12 cellular contexts compared by ENCODE assay signal in the genomic region with DNA sequence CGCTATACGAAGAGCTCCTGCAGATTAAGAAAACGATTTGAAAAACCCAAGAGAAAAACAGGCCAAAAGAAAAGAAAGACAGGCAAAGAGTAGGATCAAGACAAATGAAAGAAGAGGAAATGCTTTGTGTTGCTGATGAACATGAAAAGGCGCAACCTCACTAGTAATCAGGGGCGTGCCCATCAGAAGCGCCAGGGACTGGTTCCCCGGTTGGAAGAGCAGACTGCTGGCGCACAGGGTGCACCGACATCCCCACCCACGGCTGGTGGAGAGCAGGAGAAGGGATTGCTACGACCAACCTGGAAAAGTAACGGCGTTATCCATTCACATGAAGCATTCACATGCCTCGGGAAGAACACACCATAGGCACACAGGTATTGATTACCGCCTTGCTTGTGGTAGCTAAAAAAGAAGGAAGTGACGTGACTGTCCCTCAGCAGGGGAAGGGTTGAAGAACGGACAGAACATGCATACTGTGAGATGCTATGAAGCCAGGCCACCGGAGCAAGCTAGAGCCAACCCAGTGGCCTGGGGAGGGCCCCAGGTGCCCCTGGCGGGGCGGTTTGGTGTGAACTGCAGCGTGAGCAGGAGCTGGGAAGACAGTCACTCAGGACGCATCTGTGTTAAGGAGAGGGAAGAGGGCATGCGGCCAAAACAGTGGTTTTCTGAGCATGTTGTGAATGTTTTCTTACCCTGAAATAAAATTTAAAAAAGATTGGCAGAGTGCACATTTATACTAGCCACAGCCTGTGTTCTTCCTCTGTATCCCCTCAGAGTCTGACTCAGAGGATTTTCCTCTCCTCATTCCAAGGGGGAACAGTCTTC. TPM values are rescaled to one million over a fixed set of nuclear protein-coding genes. Genes with fewer than 3 reads are reported as not detected.
DNase-seq lines count a peak whose midpoint lies in the region; ATAC-seq and TF ChIP-seq lines count a peak whose summit lies in the region.
"Had no signal": no experiment of that assay in that cellular context is flagged by ENCODE, and none has a peak within 500 bp of the region (broad histone marks: within the 10 kb centered on the region; RNA-seq: fewer than 3 reads in every experiment).

No MANE protein-coding gene starts in this region.

- no peak for ATAC-seq in activated T-cell treated with anti-CD3 and anti-CD28 coated beads, Interleukin-2, amount 50 U/mL, for 4 hours
- ATAC-seq: activated naive CD4-positive, alpha-beta T cell treated with anti-CD3 and anti-CD28 coated beads, Interleukin-2, amount 50 U/mL, for 72 hours had no signal

- no peak for TF ChIP-seq CTCF in RWPE1 (conservative IDR thresholded peaks at IDR 0.05; ENCODE audit: low read depth)
- TF ChIP-seq CTCF in fibroblast of the aortic adventitia (IDR thresholded peaks at IDR 0.05; ENCODE audit: insufficient read depth, low read length), result no peak

- no peaks in the 10 kb centered on the region for H3K9me3 Mint-ChIP-seq in activated T-cell treated with anti-CD3 and anti-CD28 coated beads, Interleukin-2, amount 50 U/mL, for 4 hours
- H3K9me3 Mint-ChIP-seq: activated CD4-positive, alpha-beta memory T cell treated with anti-CD3 and anti-CD28 coated beads for 36 hours; activated naive CD4-positive, alpha-beta T cell treated with anti-CD3 and anti-CD28 coated beads, Interleukin-2, amount 50 U/mL, for 72 hours; stimulated activated naive CD8-positive, alpha-beta T cell treated with anti-CD3 and anti-CD28 coated beads, Interleukin-15, Interleukin-2, amounts not matched to agents 100 ng/mL and 50 ng/mL, for 24 hours had no signal

- H3K36me3 Mint-ChIP-seq in activated T-cell treated with anti-CD3 and anti-CD28 coated beads, Interleukin-2, amount 50 U/mL, for 4 hours (ENCODE audit: insufficient read depth), result no peaks in the 10 kb centered on the region
- H3K36me3 Mint-ChIP-seq: activated CD4-positive, alpha-beta memory T cell treated with anti-CD3 and anti-CD28 coated beads for 36 hours; activated naive CD4-positive, alpha-beta T cell treated with anti-CD3 and anti-CD28 coated beads, Interleukin-2, amount 50 U/mL, for 72 hours had no signal

- peak; percentile 78 for DNase-seq in AG08395 (ENCODE audit: low spot score)
- no peak for DNase-seq in RWPE1 (ENCODE audit: low spot score)
- peak; percentile 65 for DNase-seq in fibroblast of the aortic adventitia (ENCODE audit: low read depth)
- no peak for DNase-seq in OCI-M1 (lab: John Stamatoyannopoulos, UW)
- no peak for DNase-seq in activated T-cell treated with anti-CD3 and anti-CD28 coated beads, Interleukin-2, amount 50 U/mL, for 4 hours
- DNase-seq in activated CD8-positive, alpha-beta memory T cell treated with anti-CD3 and anti-CD28 coated beads, Interleukin-2, amount 50 U/mL, for 48 hours, result no peak
- DNase-seq: activated CD4-positive, alpha-beta memory T cell treated with anti-CD3 and anti-CD28 coated beads for 36 hours; NCI-H1417 treated with DMSO at 0.1 percent for 48 hours; NK-92 treated with Interleukin-12 subunit alpha and Interleukin-12 subunit beta, amount 100 ng/mL, for 24 hours had no signal

- peak overlapping the region; percentile 71 for H3K27ac ChIP-seq in RWPE1

- H3K27me3 Mint-ChIP-seq in activated T-cell treated with anti-CD3 and anti-CD28 coated beads, Interleukin-2, amount 50 U/mL, for 4 hours (ENCODE audit: low read depth), result no peaks in the 10 kb centered on the region
- H3K27me3 Mint-ChIP-seq: activated CD4-positive, alpha-beta memory T cell treated with anti-CD3 and anti-CD28 coated beads for 36 hours; stimulated activated naive CD8-positive, alpha-beta T cell treated with anti-CD3 and anti-CD28 coated beads, Interleukin-15, Interleukin-2, amounts not matched to agents 100 ng/mL and 50 ng/mL, for 24 hours had no signal

- no peak overlapping the region for H3K4me3 ChIP-seq in fibroblast of the aortic adventitia (ENCODE audit: low read depth, low read length)

- no peaks in the 10 kb centered on the region for H3K4me1 Mint-ChIP-seq in activated T-cell treated with anti-CD3 and anti-CD28 coated beads, Interleukin-2, amount 50 U/mL, for 4 hours (ENCODE audit: low read depth)
- H3K4me1 Mint-ChIP-seq: B cell had no signal

- CTCF ChIA-PET in RWPE1 (lab: Yijun Ruan, JAX), result no interaction called here

- POLR2A ChIA-PET in RWPE1 (lab: Yijun Ruan, JAX; ENCODE audit: low non-redundant PET), result no interaction called here

- no peak overlapping the region for H3K4me3 Mint-ChIP-seq in activated T-cell treated with anti-CD3 and anti-CD28 coated beads, Interleukin-2, amount 50 U/mL, for 4 hours
- H3K4me3 Mint-ChIP-seq: activated CD4-positive, alpha-beta memory T cell treated with anti-CD3 and anti-CD28 coated beads for 36 hours; B cell; stimulated activated naive CD8-positive, alpha-beta T cell treated with anti-CD3 and anti-CD28 coated beads, Interleukin-15, Interleukin-2, amounts not matched to agents 100 ng/mL and 50 ng/mL, for 24 hours had no signal

RNA-seq across cellular contexts. Expression of gene AGAP3, which starts 18.3 kb away (rescaled TPM):
- total RNA-seq in fibroblast of the aortic adventitia (ENCODE audit: low replicate concordance), result 50.2 and 74.6 TPM in 2 replicates
- total RNA-seq in activated T-cell treated with anti-CD3 and anti-CD28 coated beads, Interleukin-2, amount 50 U/mL, for 4 hours, result 10 to 100 TPM; 29.7 to 46.3 (median 35.1) TPM

RNA-seq across cellular contexts. Expression of gene TMUB1, which starts 21.3 kb away (rescaled TPM):
- total RNA-seq in fibroblast of the aortic adventitia (ENCODE audit: low replicate concordance), result 11.7 and 20.2 TPM in 2 replicates
- total RNA-seq in activated T-cell treated with anti-CD3 and anti-CD28 coated beads, Interleukin-2, amount 50 U/mL, for 4 hours, result 10 to 100 TPM; 70.3 to 85.3 (median 71.8) TPM

RNA-seq across cellular contexts. Expression of gene FASTK, which starts 24.0 kb away (rescaled TPM):
- 62.7 and 86.0 TPM in 2 replicates for total RNA-seq in fibroblast of the aortic adventitia (ENCODE audit: low replicate concordance)
- 100 to 1,000 TPM in 2 of 3 donors, 10 to 100 TPM in 1; 96.5 to 111 (median 104) TPM for total RNA-seq in activated T-cell treated with anti-CD3 and anti-CD28 coated beads, Interleukin-2, amount 50 U/mL, for 4 hours

RNA-seq across cellular contexts. Expression of gene SLC4A2, which starts 45.2 kb away (rescaled TPM):
- total RNA-seq in fibroblast of the aortic adventitia (ENCODE audit: low replicate concordance), result 39.7 and 65.4 TPM in 2 replicates
- 100 to 1,000 TPM; 107 to 125 (median 111) TPM for total RNA-seq in activated T-cell treated with anti-CD3 and anti-CD28 coated beads, Interleukin-2, amount 50 U/mL, for 4 hours

RNA-seq across cellular contexts. Expression of gene CDK5, which starts 46.9 kb away (rescaled TPM):
- 16.1 and 28.9 TPM in 2 replicates for total RNA-seq in fibroblast of the aortic adventitia (ENCODE audit: low replicate concordance)
- total RNA-seq in activated T-cell treated with anti-CD3 and anti-CD28 coated beads, Interleukin-2, amount 50 U/mL, for 4 hours, result 10 to 100 TPM; 14.1 to 15.0 (median 14.3) TPM

Comparison
In these comparisons a context has a peak if more than half of its experiments do, and no peak if none do; other contexts are left out.
1. DNase-seq: peak in AG08395 (single experiment) and fibroblast of the aortic adventitia (single experiment); none in RWPE1 (single experiment), OCI-M1 (single experiment), activated T-cell treated with anti-CD3 and anti-CD28 coated beads, Interleukin-2, amount 50 U/mL, for 4 hours (single experiment) and activated CD8-positive, alpha-beta memory T cell treated with anti-CD3 and anti-CD28 coated beads, Interleukin-2, amount 50 U/mL, for 48 hours (single experiment).